ENCODE assay signal across 27 cellular contexts in the genomic region with DNA sequence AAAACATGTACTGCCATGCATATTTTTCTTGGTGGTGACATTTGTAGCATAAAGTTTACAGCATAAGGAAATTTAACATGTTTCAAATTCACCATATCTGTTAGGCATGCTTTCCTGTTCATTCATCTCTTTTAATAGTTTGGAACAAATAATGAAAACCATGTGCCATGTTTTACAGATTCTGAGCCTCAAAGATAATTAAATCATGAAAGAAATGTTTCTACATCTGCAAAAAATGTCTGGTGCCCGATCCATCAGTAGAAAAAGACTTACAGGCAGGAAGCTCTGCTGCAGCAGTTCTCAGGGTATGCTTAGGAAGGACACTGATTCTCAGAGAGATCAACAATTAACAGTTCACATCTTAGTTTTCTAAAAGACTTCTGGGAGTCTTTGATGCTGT.
"Had no signal": no experiment of that assay in that cellular context is flagged by ENCODE, and none has a peak within 500 bp of the region (broad histone marks: within the 10 kb centered on the region; RNA-seq: fewer than 3 reads in every experiment).

No MANE protein-coding gene starts in this region.

- H3K4me1 ChIP-seq: ascending aorta, breast epithelium, colonic mucosa, esophagus squamous epithelium, heart left ventricle had no signal

- DNase-seq: activated CD4-positive, alpha-beta memory T cell treated with anti-CD3 and anti-CD28 coated beads, Interleukin-2, amount 10 ng/mL, durations not matched to agents 7 days and 5 days; activated CD4-positive, alpha-beta T cell treated with anti-CD3 and anti-CD28 coated beads for 36 hours; activated CD4-positive, alpha-beta T cell treated with anti-CD3 and anti-CD28 coated beads, Interleukin-2, amount 10 ng/mL, durations not matched to agents 7 days and 5 days; activated CD4-positive, alpha-beta T cell treated with anti-CD3 and anti-CD28 coated beads, Interleukin-2, amount 50 U/mL, for 4 hours; activated CD4-positive, CD25-positive, alpha-beta regulatory T cell; activated CD4-positive, CD25-positive, alpha-beta regulatory T cell treated with anti-CD3 and anti-CD28 coated beads, Interleukin-2, amount 50 U/mL, for 72 hours; activated CD8-positive, alpha-beta memory T cell treated with anti-CD3 and anti-CD28 coated beads, Interleukin-2, amount 50 U/mL, for 48 hours; activated gamma-delta T cell; activated naive CD4-positive, alpha-beta T cell; activated naive CD4-positive, alpha-beta T cell treated with anti-CD3 and anti-CD28 coated beads, Interleukin-2, amount 10 ng/mL, durations not matched to agents 7 days and 5 days; activated naive CD8-positive, alpha-beta T cell treated with anti-CD3 and anti-CD28 coated beads, Interleukin-2, amount 10 ng/mL, durations not matched to agents 7 days and 5 days; activated T-cell treated with anti-CD3 and anti-CD28 coated beads for 4 hours; activated T-cell treated with anti-CD3 and anti-CD28 coated beads, Interleukin-2, amount 50 U/mL, for 24 hours; activated T-cell treated with anti-CD3 and anti-CD28 coated beads, Interleukin-2, amount 50 U/mL, for 72 hours; central memory CD4-positive, alpha-beta T cell; cerebellar nuclear complex; colonic mucosa; effector CD8-positive, alpha-beta T cell; esophagus squamous epithelium; foreskin fibroblast; glutamatergic neuron; heart left ventricle; T-helper 2 cell had no signal

- H3K27ac ChIP-seq: ascending aorta, breast epithelium, cardiac muscle cell, colonic mucosa, epithelial cell of prostate, esophagus squamous epithelium, heart left ventricle had no signal

- H3K4me3 ChIP-seq: ascending aorta, breast epithelium, cardiac muscle cell, colonic mucosa, esophagus squamous epithelium, heart left ventricle had no signal

- H3K9me3 ChIP-seq: ascending aorta, breast epithelium, colonic mucosa, esophagus squamous epithelium, heart left ventricle had no signal

- H3K36me3 ChIP-seq: ascending aorta, breast epithelium, cardiac muscle cell, colonic mucosa, esophagus squamous epithelium, heart left ventricle had no signal

- H3K27me3 ChIP-seq: ascending aorta, breast epithelium, cardiac muscle cell, colonic mucosa, esophagus squamous epithelium, heart left ventricle had no signal
